ENCODE assay signal across 20 cellular contexts in genomic region chr4:101787917-101788316, GRCh38. TPM values are rescaled to one million over a fixed set of nuclear protein-coding genes. Genes with fewer than 3 reads are reported as not detected.
"Had no signal": no experiment of that assay in that cellular context is flagged by ENCODE, and none has a peak within 500 bp of the region (broad histone marks: within the 10 kb centered on the region; RNA-seq: fewer than 3 reads in every experiment).

No MANE protein-coding gene starts in this region.

- H3K27ac ChIP-seq: left ventricle myocardium inferior, neutrophil, WERI-Rb-1 had no signal

- H3K36me3 Mint-ChIP-seq: activated naive CD4-positive, alpha-beta T cell treated with anti-CD3 and anti-CD28 coated beads, Interleukin-2, amount 50 U/mL, for 24 hours had no signal

- H3K27ac Mint-ChIP-seq: activated CD4-positive, alpha-beta memory T cell treated with anti-CD3 and anti-CD28 coated beads, Interleukin-2, amount 10 ng/mL, durations not matched to agents 7 days and 5 days; activated CD4-positive, alpha-beta T cell treated with anti-CD3 and anti-CD28 coated beads for 36 hours; activated naive CD4-positive, alpha-beta T cell treated with anti-CD3 and anti-CD28 coated beads, Interleukin-2, amount 50 U/mL, for 24 hours; activated T-cell treated with anti-CD3 and anti-CD28 coated beads, Interleukin-2, amount 50 U/mL, for 24 hours; stimulated activated naive CD8-positive, alpha-beta T cell treated with anti-CD3 and anti-CD28 coated beads, Interleukin-15, amount 100 ng/mL, for 72 hours; T-helper 1 cell treated with Interleukin-12 subunit alpha and Interleukin-12 subunit beta and Interleukin-4 antibody, amounts not matched to agents 30 μg/mL and 1 μg/mL, for 36 hours had no signal

- H3K9me3 ChIP-seq: neutrophil had no signal

- H3K36me3 ChIP-seq: left ventricle myocardium inferior, neutrophil, WERI-Rb-1 had no signal

- FAIRE-seq: endothelial cell of umbilical vein, kidney had no signal

- DNase-seq: activated CD4-positive, alpha-beta memory T cell treated with anti-CD3 and anti-CD28 coated beads, Interleukin-2, amount 10 ng/mL, durations not matched to agents 7 days and 5 days; activated CD4-positive, alpha-beta T cell treated with anti-CD3 and anti-CD28 coated beads for 36 hours; activated effector memory CD4-positive, alpha-beta T cell treated with Interleukin-2 at 50 U/mL for 16 hours; activated T-cell treated with anti-CD3 and anti-CD28 coated beads, Interleukin-2, amount 50 U/mL, for 24 hours; central memory CD4-positive, alpha-beta T cell; cortex of kidney; effector CD4-positive, alpha-beta T cell; foreskin fibroblast; hippocampal formation; kidney; left ventricle myocardium inferior; retina; stimulated activated CD4-positive, alpha-beta T cell treated with anti-CD3 and anti-CD28 coated beads, Interleukin-4, amount 100 ng/mL, for 4 hours; stimulated activated CD8-positive, alpha-beta memory T cell treated with anti-CD3 and anti-CD28 coated beads, Interleukin-4, amount 100 ng/mL, for 48 hours; stimulated activated naive CD8-positive, alpha-beta T cell treated with anti-CD3 and anti-CD28 coated beads, Interleukin-15, amount 100 ng/mL, for 72 hours; WERI-Rb-1 had no signal

- ATAC-seq: activated CD4-positive, alpha-beta T cell treated with anti-CD3 and anti-CD28 coated beads for 36 hours; stimulated activated naive CD8-positive, alpha-beta T cell treated with anti-CD3 and anti-CD28 coated beads, Interleukin-15, amount 100 ng/mL, for 72 hours had no signal

- H3K4me3 ChIP-seq: left ventricle myocardium inferior had no signal

- H3K4me3 Mint-ChIP-seq: activated CD4-positive, alpha-beta memory T cell treated with anti-CD3 and anti-CD28 coated beads, Interleukin-2, amount 10 ng/mL, durations not matched to agents 7 days and 5 days; activated CD4-positive, alpha-beta T cell treated with anti-CD3 and anti-CD28 coated beads for 36 hours; activated naive CD4-positive, alpha-beta T cell treated with anti-CD3 and anti-CD28 coated beads, Interleukin-2, amount 50 U/mL, for 24 hours; activated T-cell treated with anti-CD3 and anti-CD28 coated beads, Interleukin-2, amount 50 U/mL, for 24 hours; stimulated activated naive CD8-positive, alpha-beta T cell treated with anti-CD3 and anti-CD28 coated beads, Interleukin-15, amount 100 ng/mL, for 72 hours; T-helper 1 cell treated with Interleukin-12 subunit alpha and Interleukin-12 subunit beta and Interleukin-4 antibody, amounts not matched to agents 30 μg/mL and 1 μg/mL, for 36 hours had no signal

RNA-seq across cellular contexts. Expression of gene BANK1, which starts 2.6 kb away (rescaled TPM):
- total RNA-seq: activated CD4-positive, alpha-beta T cell treated with anti-CD3 and anti-CD28 coated beads for 36 hours had no signal
